Comparison of ENCODE assay signal across 29 cellular contexts in the genomic region with DNA sequence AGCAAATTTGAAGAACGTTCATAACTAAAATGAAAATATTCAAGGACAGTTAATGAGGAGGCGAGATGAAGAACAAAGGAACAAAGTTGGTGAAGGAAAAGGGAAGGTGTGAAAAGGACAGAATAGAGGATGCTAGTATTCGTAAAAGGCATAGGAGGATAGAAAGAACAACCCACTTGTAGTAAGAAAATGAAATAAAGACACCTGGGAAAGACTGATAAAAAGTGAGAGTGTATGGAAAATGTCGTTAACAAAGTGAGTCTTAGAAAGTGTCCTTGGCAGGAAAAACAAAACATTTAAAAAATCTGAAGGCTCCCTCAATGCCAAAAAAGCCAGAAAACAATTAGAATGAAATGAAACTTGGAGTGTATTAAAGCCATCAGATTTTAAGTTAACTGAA.
"Had no signal": no experiment of that assay in that cellular context is flagged by ENCODE, and none has a peak within 500 bp of the region (broad histone marks: within the 10 kb centered on the region; RNA-seq: fewer than 3 reads in every experiment).

No MANE protein-coding gene starts in this region.

- H3K27ac Mint-ChIP-seq: natural killer cell; nephron; neural progenitor cell; progenitor cell of endocrine pancreas; stimulated activated effector memory CD8-positive, alpha-beta T cell treated with anti-CD3 and anti-CD28 coated beads, Interleukin-12 subunit alpha, Interleukin-12 subunit beta, amount 100 ng/mL, for 72 hours; stimulated activated naive B cell treated with anti-CD40 and anti-IgM and Interleukin-4, amounts not matched to agents 10 μg/mL and 1 μg/mL and 100 μg/mL, for 72 hours; stimulated activated naive CD8-positive, alpha-beta T cell treated with anti-CD3 and anti-CD28 coated beads, Interleukin-15, Interleukin-2, amounts not matched to agents 100 ng/mL and 50 ng/mL, for 24 hours had no signal

- H3K4me1 ChIP-seq: neural progenitor cell, psoas muscle, vagina had no signal

- DNase-seq: natural killer cell; occipital lobe; ovary; posterior cingulate gyrus; psoas muscle; right cardiac atrium; right lobe of liver; sigmoid colon; small intestine; stimulated activated CD4-positive, alpha-beta T cell treated with anti-CD3 and anti-CD28 coated beads, Interleukin-15, amount 100 ng/mL, for 24 hours; stimulated activated CD4-positive, alpha-beta T cell treated with anti-CD3 and anti-CD28 coated beads, Interleukin-2, amount 100 ng/mL, for 24 hours; stimulated activated CD4-positive, alpha-beta T cell treated with anti-CD3 and anti-CD28 coated beads, Interleukin-2, amount 100 ng/mL, for 48 hours; stimulated activated CD4-positive, alpha-beta T cell treated with anti-CD3 and anti-CD28 coated beads, Interleukin-4, amount 100 ng/mL, for 24 hours; stimulated activated naive B cell treated with anti-CD40 and anti-IgM and Interleukin-4, amounts not matched to agents 10 μg/mL and 1 μg/mL and 100 μg/mL, for 72 hours; stimulated activated naive CD4-positive, alpha-beta T cell treated with Interleukin-2 at 50 U/mL for 16 hours; stomach; thyroid gland; trophoblast cell; upper lobe of left lung had no signal

- H3K27ac ChIP-seq: neural progenitor cell, ovary, parathyroid adenoma, psoas muscle, right lobe of liver, sigmoid colon, stomach, thoracic aorta, thyroid gland, tibial nerve, upper lobe of left lung, vagina had no signal

- H3K36me3 ChIP-seq: neural progenitor cell, right lobe of liver, thoracic aorta, vagina had no signal

- H3K9me3 Mint-ChIP-seq: natural killer cell; nephron; neural progenitor cell; stimulated activated effector memory CD8-positive, alpha-beta T cell treated with anti-CD3 and anti-CD28 coated beads, Interleukin-12 subunit alpha, Interleukin-12 subunit beta, amount 100 ng/mL, for 72 hours; stimulated activated naive B cell treated with anti-CD40 and anti-IgM and Interleukin-4, amounts not matched to agents 10 μg/mL and 1 μg/mL and 100 μg/mL, for 72 hours; stimulated activated naive CD8-positive, alpha-beta T cell treated with anti-CD3 and anti-CD28 coated beads, Interleukin-15, Interleukin-2, amounts not matched to agents 100 ng/mL and 50 ng/mL, for 24 hours had no signal

- H3K27me3 ChIP-seq: neural progenitor cell, ovary, right lobe of liver, sigmoid colon, stomach, thyroid gland, tibial nerve, upper lobe of left lung, vagina had no signal

- H3K4me2 ChIP-seq: neural progenitor cell had no signal

- H2AFZ ChIP-seq: neural progenitor cell, parathyroid adenoma had no signal

- H3K36me3 Mint-ChIP-seq: natural killer cell; stimulated activated effector memory CD8-positive, alpha-beta T cell treated with anti-CD3 and anti-CD28 coated beads, Interleukin-12 subunit alpha, Interleukin-12 subunit beta, amount 100 ng/mL, for 72 hours had no signal

- H3K9ac ChIP-seq: neural progenitor cell, parathyroid adenoma had no signal

- H3K4me3 Mint-ChIP-seq: natural killer cell; nephron; neural progenitor cell; stimulated activated effector memory CD8-positive, alpha-beta T cell treated with anti-CD3 and anti-CD28 coated beads, Interleukin-12 subunit alpha, Interleukin-12 subunit beta, amount 100 ng/mL, for 72 hours; stimulated activated naive B cell treated with anti-CD40 and anti-IgM and Interleukin-4, amounts not matched to agents 10 μg/mL and 1 μg/mL and 100 μg/mL, for 72 hours; stimulated activated naive CD8-positive, alpha-beta T cell treated with anti-CD3 and anti-CD28 coated beads, Interleukin-15, Interleukin-2, amounts not matched to agents 100 ng/mL and 50 ng/mL, for 24 hours had no signal

- H3K4me3 ChIP-seq: neural progenitor cell, ovary, psoas muscle, right lobe of liver, sigmoid colon, stomach, thoracic aorta, thyroid gland, tibial nerve, upper lobe of left lung, vagina had no signal

- FAIRE-seq: small intestine, urothelium cell line had no signal

- H3K79me2 ChIP-seq: parathyroid adenoma had no signal

- H3K4me1 Mint-ChIP-seq: natural killer cell; nephron; neural progenitor cell; stimulated activated effector memory CD8-positive, alpha-beta T cell treated with anti-CD3 and anti-CD28 coated beads, Interleukin-12 subunit alpha, Interleukin-12 subunit beta, amount 100 ng/mL, for 72 hours; stimulated activated naive B cell treated with anti-CD40 and anti-IgM and Interleukin-4, amounts not matched to agents 10 μg/mL and 1 μg/mL and 100 μg/mL, for 72 hours had no signal

- ATAC-seq: natural killer cell; psoas muscle; right cardiac atrium; right lobe of liver; stimulated activated effector memory CD8-positive, alpha-beta T cell treated with anti-CD3 and anti-CD28 coated beads, Interleukin-12 subunit alpha, Interleukin-12 subunit beta, amount 100 ng/mL, for 72 hours; stimulated activated naive B cell treated with anti-CD40 and anti-IgM and Interleukin-4, amounts not matched to agents 10 μg/mL and 1 μg/mL and 100 μg/mL, for 72 hours had no signal

- H3K27me3 Mint-ChIP-seq: progenitor cell of endocrine pancreas; stimulated activated naive B cell treated with anti-CD40 and anti-IgM and Interleukin-4, amounts not matched to agents 10 μg/mL and 1 μg/mL and 100 μg/mL, for 72 hours; stimulated activated naive CD8-positive, alpha-beta T cell treated with anti-CD3 and anti-CD28 coated beads, Interleukin-15, Interleukin-2, amounts not matched to agents 100 ng/mL and 50 ng/mL, for 24 hours had no signal

- H3K9me3 ChIP-seq: ovary, psoas muscle, right lobe of liver, sigmoid colon, stomach, thoracic aorta, thyroid gland, tibial nerve, upper lobe of left lung, vagina had no signal
